30 cellular contexts compared by ENCODE assay signal in genomic region chrX:84189125-84189524, GRCh38. TPM values are rescaled to one million over a fixed set of nuclear protein-coding genes. Genes with fewer than 3 reads are reported as not detected.
DNase-seq lines count a peak whose midpoint lies in the region; ATAC-seq and TF ChIP-seq lines count a peak whose summit lies in the region.
"Had no signal": no experiment of that assay in that cellular context is flagged by ENCODE, and none has a peak within 500 bp of the region (broad histone marks: within the 10 kb centered on the region; RNA-seq: fewer than 3 reads in every experiment).

No MANE protein-coding gene starts in this region.

- no peaks in the 10 kb centered on the region for H3K9me3 Mint-ChIP-seq in T-helper 2 cell treated with Interferon-gamma antibody and Interleukin-4, amounts not matched to agents 5 μg/mL and 100 μg/mL, for 36 hours
- H3K9me3 Mint-ChIP-seq: activated naive CD4-positive, alpha-beta T cell treated with anti-CD3 and anti-CD28 coated beads, Interleukin-2, amount 10 ng/mL, durations not matched to agents 7 days and 5 days; stimulated activated naive CD8-positive, alpha-beta T cell treated with anti-CD3 and anti-CD28 coated beads, Interleukin-15, amount 100 ng/mL, for 72 hours had no signal

- H3K36me3 ChIP-seq in parathyroid adenoma (ENCODE audit: control insufficient read depth, insufficient read depth, low read length) = no peaks in the 10 kb centered on the region
- H3K36me3 ChIP-seq: adrenal gland, MG63, neutrophil, prostate gland, uterus had no signal

- no peak overlapping the region for H3K9ac ChIP-seq in parathyroid adenoma

- H3K4me3 ChIP-seq in parathyroid adenoma (ENCODE audit: low read depth, low read length) = no peak overlapping the region
- H3K4me3 ChIP-seq: body of pancreas, lung, MG63 had no signal

- H3K4me1 Mint-ChIP-seq in T-helper 2 cell treated with Interferon-gamma antibody and Interleukin-4, amounts not matched to agents 5 μg/mL and 100 μg/mL, for 36 hours (ENCODE audit: low read depth) = no peaks in the 10 kb centered on the region

- H3K27me3 Mint-ChIP-seq in T-helper 2 cell treated with Interferon-gamma antibody and Interleukin-4, amounts not matched to agents 5 μg/mL and 100 μg/mL, for 36 hours (ENCODE audit: low read depth) = peaks cover 7% of the 10 kb centered on the region

- no peak for TF ChIP-seq CTCF in parathyroid adenoma (IDR thresholded peaks at IDR 0.05)

- H3K79me2 ChIP-seq in parathyroid adenoma = peaks cover 2% of the 10 kb centered on the region

- no peaks in the 10 kb centered on the region for H3K9me3 ChIP-seq in parathyroid adenoma (ENCODE audit: control insufficient read depth, low read length)
- H3K9me3 ChIP-seq: adrenal gland, body of pancreas, MG63, neutrophil, prostate gland, uterus had no signal

- H3K27me3 ChIP-seq in parathyroid adenoma (ENCODE audit: control insufficient read depth, insufficient read depth, low read length) = no peaks in the 10 kb centered on the region
- H3K27me3 ChIP-seq: adrenal gland, body of pancreas, uterus had no signal

- DNase-seq in T-helper 2 cell treated with Interferon-gamma antibody and Interleukin-4, amounts not matched to agents 5 μg/mL and 100 μg/mL, for 36 hours (ENCODE audit: low spot score) = no peak
- no peak for DNase-seq in T-helper 2 cell
- DNase-seq in NCI-H69 (lab: John Stamatoyannopoulos, UW) = peak; percentile 9
- DNase-seq in left lobe of liver (ENCODE audit: low spot score) = no peak
- no peak for DNase-seq in DMS 273 treated with DMSO at 0.1 percent for 48 hours (lab: John Stamatoyannopoulos, UW)
- DNase-seq in NCI-H345 (lab: John Stamatoyannopoulos, UW) = no peak
- DNase-seq: 8988T; activated CD4-positive, alpha-beta T cell treated with anti-CD3 and anti-CD28 coated beads for 36 hours; activated CD8-positive, alpha-beta T cell treated with anti-CD3 and anti-CD28 coated beads, Interleukin-2, amount 10 ng/mL, durations not matched to agents 7 days and 5 days; activated naive CD4-positive, alpha-beta T cell treated with anti-CD3 and anti-CD28 coated beads, Interleukin-2, amount 10 ng/mL, durations not matched to agents 7 days and 5 days; adrenal gland; body of pancreas; EL; KBM-7; kidney glomerular epithelial cell; MG63; NCI-H2081; NCI-H526 treated with DMSO at 0.1 percent for 48 hours; Right ventricle myocardium superior; stimulated activated CD4-positive, alpha-beta T cell treated with anti-CD3 and anti-CD28 coated beads, Interleukin-12 subunit alpha, Interleukin-12 subunit beta, amount 100 ng/mL, for 4 hours; stimulated activated CD4-positive, alpha-beta T cell treated with anti-CD3 and anti-CD28 coated beads, Interleukin-2, amount 100 ng/mL, for 48 hours; stimulated activated naive CD8-positive, alpha-beta T cell treated with anti-CD3 and anti-CD28 coated beads, Interleukin-15, amount 100 ng/mL, for 72 hours; uterus had no signal

- H2AFZ ChIP-seq in parathyroid adenoma = peak overlapping the region; percentile 61

- H3K27ac Mint-ChIP-seq in T-helper 2 cell treated with Interferon-gamma antibody and Interleukin-4, amounts not matched to agents 5 μg/mL and 100 μg/mL, for 36 hours = no peak overlapping the region
- H3K27ac Mint-ChIP-seq: activated CD4-positive, alpha-beta T cell treated with anti-CD3 and anti-CD28 coated beads for 36 hours; activated CD8-positive, alpha-beta T cell treated with anti-CD3 and anti-CD28 coated beads, Interleukin-2, amount 10 ng/mL, durations not matched to agents 7 days and 5 days; activated naive CD4-positive, alpha-beta T cell treated with anti-CD3 and anti-CD28 coated beads, Interleukin-2, amount 10 ng/mL, durations not matched to agents 7 days and 5 days; stimulated activated naive CD8-positive, alpha-beta T cell treated with anti-CD3 and anti-CD28 coated beads, Interleukin-15, amount 100 ng/mL, for 72 hours had no signal

- no peak overlapping the region for H3K27ac ChIP-seq in parathyroid adenoma
- H3K27ac ChIP-seq: adrenal gland, body of pancreas, neutrophil, prostate gland, uterus had no signal

- no peak overlapping the region for H3K4me2 ChIP-seq in parathyroid adenoma (ENCODE audit: low read length)

- no peaks in the 10 kb centered on the region for H3K36me3 Mint-ChIP-seq in T-helper 2 cell treated with Interferon-gamma antibody and Interleukin-4, amounts not matched to agents 5 μg/mL and 100 μg/mL, for 36 hours (ENCODE audit: low read depth)
- H3K36me3 Mint-ChIP-seq: activated naive CD4-positive, alpha-beta T cell treated with anti-CD3 and anti-CD28 coated beads, Interleukin-2, amount 10 ng/mL, durations not matched to agents 7 days and 5 days had no signal

- ATAC-seq in left lobe of liver (peak; percentile 72), HG03571 (IDR thresholded peaks at IDR 0.05; ENCODE audit: unreplicated experiment) (no peak)
- ATAC-seq: activated CD4-positive, alpha-beta T cell treated with anti-CD3 and anti-CD28 coated beads for 36 hours; activated CD8-positive, alpha-beta T cell treated with anti-CD3 and anti-CD28 coated beads, Interleukin-2, amount 10 ng/mL, durations not matched to agents 7 days and 5 days; body of pancreas; HCT116; Panc1; stimulated activated naive CD8-positive, alpha-beta T cell treated with anti-CD3 and anti-CD28 coated beads, Interleukin-15, amount 100 ng/mL, for 72 hours had no signal

- no peaks in the 10 kb centered on the region for H3K4me1 ChIP-seq in parathyroid adenoma
- H3K4me1 ChIP-seq: adrenal gland, body of pancreas, prostate gland, uterus had no signal

- peak overlapping the region; percentile 13 for H3K4me3 Mint-ChIP-seq in T-helper 2 cell treated with Interferon-gamma antibody and Interleukin-4, amounts not matched to agents 5 μg/mL and 100 μg/mL, for 36 hours
- H3K4me3 Mint-ChIP-seq: activated CD8-positive, alpha-beta T cell treated with anti-CD3 and anti-CD28 coated beads, Interleukin-2, amount 10 ng/mL, durations not matched to agents 7 days and 5 days; activated naive CD4-positive, alpha-beta T cell treated with anti-CD3 and anti-CD28 coated beads, Interleukin-2, amount 10 ng/mL, durations not matched to agents 7 days and 5 days; stimulated activated naive CD8-positive, alpha-beta T cell treated with anti-CD3 and anti-CD28 coated beads, Interleukin-15, amount 100 ng/mL, for 72 hours had no signal

RNA-seq across cellular contexts. Expression of gene RPS6KA6, which starts 1.1 kb away (rescaled TPM):
- 0.58 TPM for total RNA-seq in left lobe of liver
- total RNA-seq: activated CD8-positive, alpha-beta T cell treated with anti-CD3 and anti-CD28 coated beads, Interleukin-2, amount 10 ng/mL, durations not matched to agents 7 days and 5 days had no signal
